Comparison of ENCODE assay signal across 1 cellular context in genomic region chr15:55576911-55577310, GRCh38.
TF ChIP-seq lines count a peak whose summit lies in the region.

No MANE protein-coding gene starts in this region.

TF ChIP-seq in SK-N-SH treated with all-trans-retinoic acid at 6 μM for 48 hours, 23 proteins besides CTCF, POLR2A, EP300 and RAD21 (continued from another document):
- TF ChIP-seq CSRNP3 (CRISPR knock-in tag; IDR thresholded peaks at IDR 0.05) (no peak), CSDC2 (CRISPR knock-in tag; IDR thresholded peaks at IDR 0.05) (no peak), ESRRG (CRISPR knock-in tag; IDR thresholded peaks at IDR 0.05) (no peak)
- TF ChIP-seq, protein P1, sequence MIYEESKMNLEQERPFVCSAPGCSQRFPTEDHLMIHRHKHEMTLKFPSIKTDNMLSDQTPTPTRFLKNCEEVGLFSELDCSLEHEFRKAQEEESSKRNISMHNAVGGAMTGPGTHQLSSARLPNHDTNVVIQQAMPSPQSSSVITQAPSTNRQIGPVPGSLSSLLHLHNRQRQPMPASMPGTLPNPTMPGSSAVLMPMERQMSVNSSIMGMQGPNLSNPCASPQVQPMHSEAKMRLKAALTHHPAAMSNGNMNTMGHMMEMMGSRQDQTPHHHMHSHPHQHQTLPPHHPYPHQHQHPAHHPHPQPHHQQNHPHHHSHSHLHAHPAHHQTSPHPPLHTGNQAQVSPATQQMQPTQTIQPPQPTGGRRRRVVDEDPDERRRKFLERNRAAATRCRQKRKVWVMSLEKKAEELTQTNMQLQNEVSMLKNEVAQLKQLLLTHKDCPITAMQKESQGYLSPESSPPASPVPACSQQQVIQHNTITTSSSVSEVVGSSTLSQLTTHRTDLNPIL (CRISPR knock-in tag; IDR thresholded peaks at IDR 0.05; ENCODE audit: low read depth): no peak
